17 cellular contexts compared by ENCODE assay signal in the genomic region with DNA sequence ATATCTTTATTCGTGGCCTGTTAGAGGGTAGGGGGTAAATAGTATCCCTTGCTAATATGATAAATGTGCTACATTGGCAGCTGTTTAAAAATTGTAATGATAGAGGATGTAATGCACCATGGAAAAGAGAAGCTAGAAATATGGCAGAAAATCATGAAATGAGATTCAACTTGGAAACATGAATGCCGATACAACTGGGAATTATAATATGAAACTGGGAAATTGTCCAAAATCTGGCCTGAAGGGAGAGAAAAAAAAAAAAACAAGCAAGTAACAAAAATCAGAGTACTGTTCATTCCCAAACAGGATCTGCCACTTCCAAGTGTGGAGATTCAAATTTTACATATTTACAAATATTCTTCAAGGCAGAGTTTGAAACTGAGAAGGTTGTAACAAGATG. TPM values are rescaled to one million over a fixed set of nuclear protein-coding genes. Genes with fewer than 3 reads are reported as not detected.
DNase-seq lines count a peak whose midpoint lies in the region; ATAC-seq and TF ChIP-seq lines count a peak whose summit lies in the region.
"Had no signal": no experiment of that assay in that cellular context is flagged by ENCODE, and none has a peak within 500 bp of the region (broad histone marks: within the 10 kb centered on the region; RNA-seq: fewer than 3 reads in every experiment).

No MANE protein-coding gene starts in this region.

- DNase-seq in left ventricle myocardium superior (no peak), left cardiac atrium (no peak), fibroblast of gingiva (ENCODE audit: low read depth) (peak; percentile 49), myocyte (ENCODE audit: low read depth) (peak; percentile 40), upper lobe of right lung (no peak)
- no peak for DNase-seq in activated CD8-positive, alpha-beta memory T cell treated with anti-CD3 and anti-CD28 coated beads for 24 hours
- DNase-seq: CD4-positive, CD25-positive, alpha-beta regulatory T cell; GF-D8; NCI-H1105; NCI-H146; NCI-H2029; NCI-H2227 treated with DMSO at 0.1 percent for 48 hours; NCI-H510A; NK-92 treated with Interleukin-12 subunit alpha and Interleukin-12 subunit beta, amount 100 ng/mL, for 24 hours had no signal

- no peak overlapping the region for H3K4me3 ChIP-seq in upper lobe of right lung
- H3K4me3 ChIP-seq: A549 had no signal

- H3K27ac ChIP-seq in upper lobe of right lung: no peak overlapping the region
- H3K27ac ChIP-seq: A549, RWPE1 had no signal

- TF ChIP-seq CTCF in upper lobe of right lung (IDR thresholded peaks at IDR 0.05): no peak

- H3K9me3 ChIP-seq in upper lobe of right lung: no peaks in the 10 kb centered on the region
- H3K9me3 ChIP-seq: A549 had no signal

- intact Hi-C loops in left ventricle myocardium superior (cut with micrococcal nuclease) (loop anchor here (10.0 kb wide), 1 partner anchor 1059 kb away; no protein-coding TSS in a partner anchor), left cardiac atrium (cut with DNase I) (loop anchor here in 1 of 2 donors (5.0 kb wide), 1 partner anchor 1051 kb away; no protein-coding TSS in a partner anchor), upper lobe of right lung (cut with DNase I) (no loop called here)

- no peaks in the 10 kb centered on the region for H3K27me3 ChIP-seq in upper lobe of right lung

- H3K36me3 ChIP-seq in upper lobe of right lung: no peaks in the 10 kb centered on the region

- ATAC-seq in left ventricle myocardium superior: peak; percentile 10
- no peak for ATAC-seq in left cardiac atrium
- no peak for ATAC-seq in upper lobe of right lung
- no peak for ATAC-seq in GM21390 (IDR thresholded peaks at IDR 0.05; ENCODE audit: unreplicated experiment)
- ATAC-seq: A549 had no signal

- peaks cover 18% of the 10 kb centered on the region for H3K4me1 ChIP-seq in upper lobe of right lung
- H3K4me1 ChIP-seq: A549 had no signal

RNA-seq across cellular contexts. Expression of gene MOCS2, which starts 56.5 kb away (rescaled TPM):
- total RNA-seq in left ventricle myocardium superior (90.5 TPM), left cardiac atrium (10 to 100 TPM; 63.7 to 64.4 TPM), myocyte (107 and 122 TPM in 2 replicates), upper lobe of right lung (33.0 TPM)
- polyA plus RNA-seq in myocyte (2012): 76.2 TPM

Comparison
In these comparisons a context has a peak if more than half of its experiments do, and no peak if none do; other contexts are left out.
1. DNase-seq: peak in fibroblast of gingiva (single experiment) and myocyte (single experiment); none in left ventricle myocardium superior (single experiment), left cardiac atrium (single experiment), upper lobe of right lung (single experiment) and activated CD8-positive, alpha-beta memory T cell treated with anti-CD3 and anti-CD28 coated beads for 24 hours (single experiment).